Comparison of ENCODE assay signal across 9 cellular contexts in genomic region chr2:173990970-173991819, GRCh38. TPM values are rescaled to one million over a fixed set of nuclear protein-coding genes. Genes with fewer than 3 reads are reported as not detected.
A peak's percentile ranks its signal among the peaks of the same experiment; 100 is the strongest.
DNase-seq lines count a peak whose midpoint lies in the region; ATAC-seq, FAIRE-seq and TF ChIP-seq lines count a peak whose summit lies in the region.
"Had no signal": no experiment of that assay in that cellular context is flagged by ENCODE, and none has a peak within 500 bp of the region (broad histone marks: within the 10 kb centered on the region; RNA-seq: fewer than 3 reads in every experiment).

No MANE protein-coding gene starts in this region.

- H3K36me3 Mint-ChIP-seq in dendritic cell treated with granulocyte-macrophage colony-stimulating factor and Interleukin-4, amounts not matched to agents 40 ng/mL and 50 ng/mL, for 4 days (ENCODE audit: low read depth) = no peaks in the 10 kb centered on the region
- H3K36me3 Mint-ChIP-seq in activated CD4-positive, alpha-beta T cell treated with anti-CD3 and anti-CD28 coated beads, Interleukin-2, amount 10 ng/mL, durations not matched to agents 24 days and 14 days (ENCODE audit: low read depth) = no peaks in the 10 kb centered on the region

- no peaks in the 10 kb centered on the region for H3K79me2 ChIP-seq in KMS-11 (ENCODE audit: insufficient read depth, low read depth)

- no peak for DNase-seq in stimulated activated naive CD8-positive, alpha-beta T cell treated with anti-CD3 and anti-CD28 coated beads, Interleukin-15, amount 100 ng/mL, for 72 hours
- DNase-seq in stimulated activated naive CD8-positive, alpha-beta T cell treated with anti-CD3 and anti-CD28 coated beads, Interleukin-15, Interleukin-2, amounts not matched to agents 100 U/mL and 50 U/mL, for 24 hours = no peak
- DNase-seq in neuronal stem cell (ENCODE audit: low spot score) = no peak
- no peak for DNase-seq in activated CD4-positive, alpha-beta T cell treated with anti-CD3 and anti-CD28 coated beads, Interleukin-2, amount 10 ng/mL, durations not matched to agents 24 days and 14 days
- DNase-seq in stimulated activated CD4-positive, alpha-beta T cell treated with anti-CD3 and anti-CD28 coated beads, Interleukin-12 subunit alpha, Interleukin-12 subunit beta, amount 100 ng/mL, for 4 hours = no peak
- DNase-seq in urothelium cell line (ENCODE audit: low spot score) = no peak

- H3K36me3 ChIP-seq in KMS-11 (ENCODE audit: insufficient read depth) (no peaks in the 10 kb centered on the region), neuronal stem cell (replicated peaks in 1 of 2; ENCODE audit: control insufficient read depth in 2 of 2, insufficient read depth in 2 of 2, low read length in 2 of 2) (no peaks in the 10 kb centered on the region)

- no peaks in the 10 kb centered on the region for H3K9me3 Mint-ChIP-seq in stimulated activated naive CD8-positive, alpha-beta T cell treated with anti-CD3 and anti-CD28 coated beads, Interleukin-15, amount 100 ng/mL, for 72 hours
- H3K9me3 Mint-ChIP-seq in dendritic cell treated with granulocyte-macrophage colony-stimulating factor and Interleukin-4, amounts not matched to agents 40 ng/mL and 50 ng/mL, for 4 days = no peaks in the 10 kb centered on the region
- H3K9me3 Mint-ChIP-seq in activated CD4-positive, alpha-beta T cell treated with anti-CD3 and anti-CD28 coated beads, Interleukin-2, amount 10 ng/mL, durations not matched to agents 24 days and 14 days = no peaks in the 10 kb centered on the region

- H2AFZ ChIP-seq in KMS-11 (ENCODE audit: low read depth) (peak overlapping the region; percentile 74; the same call in 1 of the 2 replicates), neuronal stem cell (ENCODE audit: low read length) (peak overlapping the region; percentile 62)

- H3K79me1 ChIP-seq in neuronal stem cell (ENCODE audit: low read depth, low read length) = no peaks in the 10 kb centered on the region

- H3K4me1 ChIP-seq in KMS-11 (ENCODE audit: low read depth, poor library complexity, severe bottlenecking) (peaks cover 56% of the 10 kb centered on the region), neuronal stem cell (ENCODE audit: control insufficient read depth in 2 of 2, insufficient read depth in 1 of 2, low read depth in 1 of 2, low read length in 2 of 2) (peaks cover 3 to 9% of the 10 kb centered on the region in 2 donors)

- no CpG with 5 or more reads among the region's 13 CpGs for WGBS in neuronal stem cell (ENCODE audit: extremely low coverage in 2 of 2, insufficient read length in 2 of 2, insufficient replicate concordance in 1 of 2), 2 donors

- H2BK15ac ChIP-seq in neuronal stem cell (ENCODE audit: low read length) = no peak overlapping the region

- H3K4ac ChIP-seq in neuronal stem cell (ENCODE audit: low read length) = no peak overlapping the region

- no peak overlapping the region for H3K27ac Mint-ChIP-seq in stimulated activated naive CD8-positive, alpha-beta T cell treated with anti-CD3 and anti-CD28 coated beads, Interleukin-15, amount 100 ng/mL, for 72 hours
- peak overlapping the region; percentile 28 for H3K27ac Mint-ChIP-seq in dendritic cell treated with granulocyte-macrophage colony-stimulating factor and Interleukin-4, amounts not matched to agents 40 ng/mL and 50 ng/mL, for 4 days
- no peak overlapping the region for H3K27ac Mint-ChIP-seq in activated CD4-positive, alpha-beta T cell treated with anti-CD3 and anti-CD28 coated beads, Interleukin-2, amount 10 ng/mL, durations not matched to agents 24 days and 14 days

- no peak overlapping the region for H3K14ac ChIP-seq in neuronal stem cell (ENCODE audit: low read length)

- H3K18ac ChIP-seq in neuronal stem cell (ENCODE audit: low read length) = no peak overlapping the region

- H3K23ac ChIP-seq in neuronal stem cell (ENCODE audit: low read depth, low read length, poor library complexity) = no peak overlapping the region

- peak; percentile 67 for ATAC-seq in stimulated activated naive CD8-positive, alpha-beta T cell treated with anti-CD3 and anti-CD28 coated beads, Interleukin-15, amount 100 ng/mL, for 72 hours
- no peak for ATAC-seq in stimulated activated naive CD8-positive, alpha-beta T cell treated with anti-CD3 and anti-CD28 coated beads, Interleukin-15, Interleukin-2, amounts not matched to agents 100 U/mL and 50 U/mL, for 24 hours

- peak overlapping the region; percentile 55 for H3K27ac ChIP-seq in KMS-11
- H3K27ac ChIP-seq in neuronal stem cell (replicated peaks; ENCODE audit: low read length) = no peak overlapping the region

- H4K8ac ChIP-seq in neuronal stem cell (ENCODE audit: low read depth, low read length) = no peak overlapping the region

- no peak overlapping the region for H2BK120ac ChIP-seq in neuronal stem cell (ENCODE audit: low read depth, low read length)

- H3K4me2 ChIP-seq in KMS-11 = peak overlapping the region; percentile 66; the same call in 1 of the 2 replicates
- H3K4me2 ChIP-seq in neuronal stem cell (ENCODE audit: insufficient read depth, low read length, poor library complexity, severe bottlenecking) = no peak overlapping the region

- H4K20me1 ChIP-seq in KMS-11 (ENCODE audit: insufficient read depth) = no peaks in the 10 kb centered on the region

- no peak overlapping the region for H2AK5ac ChIP-seq in neuronal stem cell (ENCODE audit: low read depth, low read length)

- intact Hi-C loops in dendritic cell treated with granulocyte-macrophage colony-stimulating factor and Interleukin-4, amounts not matched to agents 40 ng/mL and 50 ng/mL, for 4 days (cut with micrococcal nuclease) = no loop called here
- intact Hi-C loops in activated CD4-positive, alpha-beta T cell treated with anti-CD3 and anti-CD28 coated beads, Interleukin-2, amount 10 ng/mL, durations not matched to agents 24 days and 14 days (cut with micrococcal nuclease) = no loop called here

- H2BK5ac ChIP-seq in neuronal stem cell (ENCODE audit: low read length) = no peak overlapping the region

- FAIRE-seq in urothelium cell line (lab: Jason Lieb, UNC) = no peak
- FAIRE-seq: TTC549 had no signal

- peak overlapping the region; percentile 6; the same call in 1 of the 2 replicates for H3K9ac ChIP-seq in KMS-11
- no peak overlapping the region for H3K9ac ChIP-seq in neuronal stem cell (ENCODE audit: low read depth, low read length, poor library complexity)

- no peaks in the 10 kb centered on the region for H3K4me1 Mint-ChIP-seq in stimulated activated naive CD8-positive, alpha-beta T cell treated with anti-CD3 and anti-CD28 coated beads, Interleukin-15, amount 100 ng/mL, for 72 hours
- H3K4me1 Mint-ChIP-seq in dendritic cell treated with granulocyte-macrophage colony-stimulating factor and Interleukin-4, amounts not matched to agents 40 ng/mL and 50 ng/mL, for 4 days (ENCODE audit: low read depth) = peaks cover 50% of the 10 kb centered on the region
- H3K4me1 Mint-ChIP-seq in activated CD4-positive, alpha-beta T cell treated with anti-CD3 and anti-CD28 coated beads, Interleukin-2, amount 10 ng/mL, durations not matched to agents 24 days and 14 days = peaks cover 6% of the 10 kb centered on the region

- H3K27me3 Mint-ChIP-seq in stimulated activated naive CD8-positive, alpha-beta T cell treated with anti-CD3 and anti-CD28 coated beads, Interleukin-15, amount 100 ng/mL, for 72 hours = peaks cover 12% of the 10 kb centered on the region
- no peaks in the 10 kb centered on the region for H3K27me3 Mint-ChIP-seq in dendritic cell treated with granulocyte-macrophage colony-stimulating factor and Interleukin-4, amounts not matched to agents 40 ng/mL and 50 ng/mL, for 4 days
- H3K27me3 Mint-ChIP-seq in activated CD4-positive, alpha-beta T cell treated with anti-CD3 and anti-CD28 coated beads, Interleukin-2, amount 10 ng/mL, durations not matched to agents 24 days and 14 days = peaks cover 13% of the 10 kb centered on the region

- H3K9me3 ChIP-seq in neuronal stem cell (replicated peaks in 1 of 2; ENCODE audit: control insufficient read depth in 2 of 2, insufficient read depth in 1 of 2, low read depth in 1 of 2, low read length in 2 of 2) = peaks cover 0 to 2% of the 10 kb centered on the region in 2 donors

- no peak overlapping the region for H3K4me3 ChIP-seq in KMS-11 (IDR thresholded peaks at IDR 0.05; ENCODE audit: insufficient read depth, low read depth, low read length)
- no peak overlapping the region for H3K4me3 ChIP-seq in neuronal stem cell (ENCODE audit: low read length in 2 of 2)

- H3K27me3 ChIP-seq in KMS-11 (ENCODE audit: insufficient read depth, low read depth) (no peaks in the 10 kb centered on the region), neuronal stem cell (ENCODE audit: control insufficient read depth in 3 of 3, insufficient read depth in 3 of 3, low read depth in 1 of 3, low read length in 3 of 3) (peaks cover 0 to 1% (median 0%) of the 10 kb centered on the region in 3 experiments)

- H2BK12ac ChIP-seq in neuronal stem cell (ENCODE audit: low read length) = no peak overlapping the region

- no peak for TF ChIP-seq CTCF in KMS-11 (conservative IDR thresholded peaks at IDR 0.05; ENCODE audit: low read depth, low read length)

- no peak overlapping the region for H3K4me3 Mint-ChIP-seq in stimulated activated naive CD8-positive, alpha-beta T cell treated with anti-CD3 and anti-CD28 coated beads, Interleukin-15, amount 100 ng/mL, for 72 hours
- H3K4me3 Mint-ChIP-seq in dendritic cell treated with granulocyte-macrophage colony-stimulating factor and Interleukin-4, amounts not matched to agents 40 ng/mL and 50 ng/mL, for 4 days = no peak overlapping the region
- no peak overlapping the region for H3K4me3 Mint-ChIP-seq in activated CD4-positive, alpha-beta T cell treated with anti-CD3 and anti-CD28 coated beads, Interleukin-2, amount 10 ng/mL, durations not matched to agents 24 days and 14 days

- H4K91ac ChIP-seq in neuronal stem cell (ENCODE audit: low read depth, low read length, poor library complexity) = no peak overlapping the region

RNA-seq across cellular contexts. Expression of gene SP3, which starts 26.0 kb away (rescaled TPM):
- 43.6 TPM for polyA plus RNA-seq in neuronal stem cell (2013, experiment 1 of 2)
- 45.7 TPM for polyA plus RNA-seq in neuronal stem cell (2013, experiment 2 of 2)
- total RNA-seq in activated CD4-positive, alpha-beta T cell treated with anti-CD3 and anti-CD28 coated beads, Interleukin-2, amount 10 ng/mL, durations not matched to agents 24 days and 14 days = 99.9 and 104 TPM in 2 replicates
